8 cellular contexts compared by ENCODE assay signal in genomic region chr1:76901158-76901767, GRCh38. TPM values are rescaled to one million over a fixed set of nuclear protein-coding genes. Genes with fewer than 3 reads are reported as not detected.
DNase-seq lines count a peak whose midpoint lies in the region; ATAC-seq, FAIRE-seq and TF ChIP-seq lines count a peak whose summit lies in the region.

No MANE protein-coding gene starts in this region.

- intact Hi-C loops in colonic mucosa (cut with DNase I) (no loop called here), mucosa of descending colon (cut with DNase I, micrococcal nuclease) (no loop called here)

- no peak overlapping the region for H3K27ac ChIP-seq in colonic mucosa

- H3K4me1 ChIP-seq in colonic mucosa (no peaks in the 10 kb centered on the region), mucosa of descending colon (ENCODE audit: low read depth) (no peaks in the 10 kb centered on the region)

- TF ChIP-seq CTCF in GM06990 (IDR thresholded peaks at IDR 0.05; ENCODE audit: insufficient read depth, low read length, poor library complexity, severe bottlenecking) (peak; percentile 86), colonic mucosa (IDR thresholded peaks at IDR 0.05) (peak; percentile 44), mucosa of descending colon (IDR thresholded peaks at IDR 0.05) (no peak)

- peak; percentile 50 for ATAC-seq in mucosa of descending colon

- no peak for TF ChIP-seq POLR2A in H54 (IDR thresholded peaks at IDR 0.05; ENCODE audit: low read depth, low read length)

- DNase-seq in A172 (ENCODE audit: low spot score): peak; percentile 51
- DNase-seq in GM06990 (ENCODE audit: extremely low read depth, insufficient read length): peak; percentile 7
- DNase-seq in H54 (ENCODE audit: insufficient read length, low spot score): peak; percentile 33
- DNase-seq in Jurkat, Clone E6-1 (ENCODE audit: low read depth, low spot score): peak; percentile 37
- DNase-seq in SHP77 (lab: John Stamatoyannopoulos, UW): peak; percentile 20 to 51
- DNase-seq in colonic mucosa: no peak
- DNase-seq in mucosa of descending colon: peak in 1 of 3 donors; percentile 34
- no peak for DNase-seq in epidermal melanocyte (ENCODE audit: insufficient read length, low spot score)

- H3K36me3 ChIP-seq in GM06990 (ENCODE audit: control insufficient read depth, insufficient read depth, low read length) (no peaks in the 10 kb centered on the region), colonic mucosa (no peaks in the 10 kb centered on the region), mucosa of descending colon (ENCODE audit: low read depth) (no peaks in the 10 kb centered on the region)

- H3K27me3 ChIP-seq in GM06990 (replicated peaks; ENCODE audit: control insufficient read depth, insufficient read depth, low read length): no peaks in the 10 kb centered on the region
- H3K27me3 ChIP-seq in colonic mucosa: no peaks in the 10 kb centered on the region

- no peaks in the 10 kb centered on the region for H3K9me3 ChIP-seq in colonic mucosa
- no peaks in the 10 kb centered on the region for H3K9me3 ChIP-seq in mucosa of descending colon

- no peak overlapping the region for H3K4me3 ChIP-seq in GM06990 (replicated peaks; ENCODE audit: low read depth, low read length)
- no peak overlapping the region for H3K4me3 ChIP-seq in Jurkat, Clone E6-1 (ENCODE audit: low read length)
- no peak overlapping the region for H3K4me3 ChIP-seq in colonic mucosa
- H3K4me3 ChIP-seq in mucosa of descending colon: no peak overlapping the region

- FAIRE-seq in H54 (lab: Jason Lieb, UNC): peak; percentile 93

- no peak overlapping the region for H3K9ac ChIP-seq in colonic mucosa (ENCODE audit: low read depth in 2 of 2, low read length in 2 of 2)

RNA-seq across cellular contexts. Expression of gene ST6GALNAC5, which starts 34.0 kb away (rescaled TPM):
- total RNA-seq in A172 (2014; rRNA removed; shearing (Covaris generic)): 0.60 and 1.2 TPM in 2 replicates
- not detected for polyA plus RNA-seq in Jurkat, Clone E6-1 (2012; ENCODE audit: insufficient read depth, insufficient read length)
- 1 to 10 TPM; 2.1 to 2.2 TPM for total RNA-seq in colonic mucosa
- total RNA-seq in mucosa of descending colon: 1 to 10 TPM in 2 of 3 donors, under 1 TPM in 1; 0.38 to 3.8 (median 1.3) TPM

Comparison
In these comparisons a context has a peak if more than half of its experiments do, and no peak if none do; other contexts are left out.
1. DNase-seq: peak in A172 (single experiment), GM06990 (single experiment), H54 (single experiment), Jurkat, Clone E6-1 (single experiment) and SHP77 (2 of 2); none in colonic mucosa (single experiment) and epidermal melanocyte (single experiment).